Comparison of ENCODE assay signal across 8 cellular contexts in the genomic region with DNA sequence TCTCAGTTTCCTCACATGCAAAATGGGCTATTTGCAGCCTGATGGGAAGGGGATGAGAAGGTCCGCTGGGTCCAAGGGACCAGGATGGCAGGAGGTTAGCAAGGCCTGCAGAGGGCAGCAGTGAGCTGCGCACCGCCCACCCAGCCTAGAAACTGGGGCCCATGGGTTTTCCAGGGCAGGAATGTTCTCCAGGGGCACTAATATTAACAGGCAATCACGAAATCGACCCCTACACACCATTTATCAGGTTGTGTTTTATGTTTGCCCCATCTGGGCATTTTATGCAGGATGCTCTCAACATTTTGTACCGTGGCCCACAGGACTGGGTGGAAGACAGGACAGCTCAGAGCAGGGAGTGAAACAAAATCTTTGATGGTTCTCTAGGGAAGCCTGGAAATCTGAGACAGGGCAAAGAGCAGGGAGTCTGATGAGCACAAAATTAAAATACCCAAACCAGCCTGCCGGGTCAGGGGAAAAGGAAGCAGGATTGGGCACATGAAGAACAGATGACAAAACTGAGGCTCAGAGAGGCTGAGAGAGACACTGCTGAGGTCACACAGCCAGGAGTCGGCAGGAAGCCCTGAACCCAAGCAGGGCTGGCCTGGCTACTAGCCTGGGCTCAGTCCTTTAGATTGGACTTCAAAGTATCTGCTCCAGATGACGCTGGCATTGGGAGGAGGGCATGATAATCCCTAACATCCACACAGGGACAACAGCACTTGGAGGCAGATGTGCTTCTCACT.
DNase-seq lines count a peak whose midpoint lies in the region; ATAC-seq lines count a peak whose summit lies in the region.

No MANE protein-coding gene starts in this region.

- no peak for ATAC-seq in HG02981 (IDR thresholded peaks at IDR 0.05; ENCODE audit: unreplicated experiment)

- DNase-seq in NCI-H2081 (lab: John Stamatoyannopoulos, UW), result peak; percentile 32 to 55
- no peak for DNase-seq in NCI-H2081 treated with DMSO at 0.1 percent for 48 hours (lab: John Stamatoyannopoulos, UW)
- peak; percentile 65 for DNase-seq in NCI-H1694 (lab: John Stamatoyannopoulos, UW)
- peak; percentile 69 for DNase-seq in activated CD4-positive, CD25-positive, alpha-beta regulatory T cell treated with anti-CD3 and anti-CD28 coated beads, Interleukin-2, amount 50 U/mL, for 72 hours
- peak; percentile 84 for DNase-seq in cerebellar cortex (ENCODE audit: low spot score)
- peak; percentile 60 for DNase-seq in kidney tubule cell (ENCODE audit: low spot score)
- peak; percentile 38 for DNase-seq in stimulated activated CD4-positive, alpha-beta T cell treated with anti-CD3 and anti-CD28 coated beads, Interleukin-2, amount 100 ng/mL, for 4 hours (ENCODE audit: low read depth)
